Comparison of ENCODE assay signal across 10 cellular contexts in the genomic region with DNA sequence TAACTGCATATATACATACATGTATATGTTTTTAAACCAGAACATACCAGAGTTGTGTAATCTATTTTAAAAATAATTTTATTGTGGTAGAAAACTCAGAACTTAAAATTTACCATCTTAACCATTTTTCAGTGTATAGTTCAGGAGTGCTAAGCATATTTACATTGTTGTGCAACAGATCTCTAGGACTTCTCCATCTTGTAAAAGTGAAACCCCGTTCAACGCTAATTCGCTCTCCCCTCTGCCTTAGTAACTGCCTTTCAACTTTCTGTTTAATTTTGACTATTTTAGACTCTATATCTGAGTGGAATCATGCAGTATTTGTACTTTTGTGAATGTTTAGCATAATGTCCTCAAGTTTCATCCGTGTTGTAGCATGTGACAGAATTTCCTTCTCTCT. TPM values are rescaled to one million over a fixed set of nuclear protein-coding genes. Genes with fewer than 3 reads are reported as not detected.
A peak's percentile ranks its signal among the peaks of the same experiment; 100 is the strongest.
DNase-seq lines count a peak whose midpoint lies in the region; ATAC-seq and TF ChIP-seq lines count a peak whose summit lies in the region.
"Had no signal": no experiment of that assay in that cellular context is flagged by ENCODE, and none has a peak within 500 bp of the region (broad histone marks: within the 10 kb centered on the region; RNA-seq: fewer than 3 reads in every experiment).

No MANE protein-coding gene starts in this region.

- peaks cover 0 to 16% (median 3%) of the 10 kb centered on the region in 4 donors for H3K4me1 ChIP-seq in tibial artery

- H3K4me3 ChIP-seq in dorsolateral prefrontal cortex (peak overlapping the region in 43 of 59 donors; percentile 26 to 71 (median 53)), tibial artery (peak overlapping the region; percentile 49 to 55)

- ATAC-seq in HG03457 (IDR thresholded peaks at IDR 0.05; ENCODE audit: unreplicated experiment): peak; percentile 42

- peak overlapping the region; percentile 9 for H3K4me3 Mint-ChIP-seq in activated naive CD4-positive, alpha-beta T cell treated with anti-CD3 and anti-CD28 coated beads, Interleukin-2, amount 50 U/mL, for 24 hours
- H3K4me3 Mint-ChIP-seq in glutamatergic neuron (ENCODE audit: unreplicated experiment): no peak overlapping the region

- no peaks in the 10 kb centered on the region for H3K9me3 Mint-ChIP-seq in activated naive CD4-positive, alpha-beta T cell treated with anti-CD3 and anti-CD28 coated beads, Interleukin-2, amount 50 U/mL, for 24 hours
- no peaks in the 10 kb centered on the region for H3K9me3 Mint-ChIP-seq in glutamatergic neuron (ENCODE audit: unreplicated experiment)

- H3K27ac ChIP-seq in dorsolateral prefrontal cortex (peak overlapping the region in 36 of 59 donors; percentile 11 to 86 (median 69)), tibial artery (peak overlapping the region; percentile 82 to 84)
- H3K27ac ChIP-seq: C4-2B had no signal

- H3K27ac Mint-ChIP-seq in activated naive CD4-positive, alpha-beta T cell treated with anti-CD3 and anti-CD28 coated beads, Interleukin-2, amount 50 U/mL, for 24 hours: no peak overlapping the region
- H3K27ac Mint-ChIP-seq in glutamatergic neuron (ENCODE audit: unreplicated experiment): no peak overlapping the region

- H3K27me3 ChIP-seq in dorsolateral prefrontal cortex (no peaks in the 10 kb centered on the region), tibial artery (no peaks in the 10 kb centered on the region)

- no peak for DNase-seq in activated naive CD4-positive, alpha-beta T cell (lab: John Stamatoyannopoulos, UW)
- DNase-seq in dorsolateral prefrontal cortex (no peak), tibial artery (no peak), OCI-M1 (lab: John Stamatoyannopoulos, UW) (no peak), glutamatergic neuron (no peak)
- no peak for DNase-seq in activated CD4-positive, CD25-positive, alpha-beta regulatory T cell treated with anti-CD3 and anti-CD28 coated beads, Interleukin-2, amount 50 U/mL, for 72 hours
- DNase-seq: SW 1271 had no signal

- H3K36me3 Mint-ChIP-seq in activated naive CD4-positive, alpha-beta T cell treated with anti-CD3 and anti-CD28 coated beads, Interleukin-2, amount 50 U/mL, for 24 hours: no peaks in the 10 kb centered on the region
- H3K36me3 Mint-ChIP-seq in glutamatergic neuron (ENCODE audit: unreplicated experiment): no peaks in the 10 kb centered on the region

- H3K4me1 Mint-ChIP-seq in activated naive CD4-positive, alpha-beta T cell treated with anti-CD3 and anti-CD28 coated beads, Interleukin-2, amount 50 U/mL, for 24 hours: peaks cover 16% of the 10 kb centered on the region
- H3K4me1 Mint-ChIP-seq in glutamatergic neuron (ENCODE audit: low read depth, unreplicated experiment): no peaks in the 10 kb centered on the region

- intact Hi-C loops in dorsolateral prefrontal cortex (cut with DNase I) (no loop called here), tibial artery (cut with DNase I; ENCODE audit: low total_unique reads) (no loop called here)

- peaks cover 12% of the 10 kb centered on the region for H3K27me3 Mint-ChIP-seq in activated naive CD4-positive, alpha-beta T cell treated with anti-CD3 and anti-CD28 coated beads, Interleukin-2, amount 50 U/mL, for 24 hours
- H3K27me3 Mint-ChIP-seq in glutamatergic neuron (ENCODE audit: unreplicated experiment): no peaks in the 10 kb centered on the region

- no peaks in the 10 kb centered on the region for H3K9me3 ChIP-seq in tibial artery

- no peaks in the 10 kb centered on the region for H3K36me3 ChIP-seq in tibial artery

- TF ChIP-seq CTCF in dorsolateral prefrontal cortex (IDR thresholded peaks at IDR 0.05 in 54 of 56, conservative IDR thresholded peaks at IDR 0.05 in 2 of 56; ENCODE audit: low read depth in 1 of 56, partially characterized antibody in 56 of 56) (no peak), tibial artery (IDR thresholded peaks at IDR 0.05) (no peak), glutamatergic neuron (IDR thresholded peaks at IDR 0.05; ENCODE audit: partially characterized antibody, unreplicated experiment) (no peak)

RNA-seq across cellular contexts. Expression of a gene that starts 51.8 kb away (rescaled TPM):
- total RNA-seq in dorsolateral prefrontal cortex (100 to 1,000 TPM in 12 of 120 experiments, 10 to 100 TPM in 108; 62.7 to 123 (median 86.2) TPM), glutamatergic neuron (ENCODE audit: unreplicated experiment) (94.5 TPM)
